In genomic region chr16:30010817-30011504, GRCh38 we compare ENCODE assay signal across 8 cellular contexts. TPM values are rescaled to one million over a fixed set of nuclear protein-coding genes. Genes with fewer than 3 reads are reported as not detected.
DNase-seq lines count a peak whose midpoint lies in the region; ATAC-seq, FAIRE-seq and TF ChIP-seq lines count a peak whose summit lies in the region.

Gene DOC2A (minus strand): TSS chr16:30011027. CDS start chr16:30010222, 805 bp downstream.

- TF ChIP-seq EP300 in K562 (IDR thresholded peaks at IDR 0.05; ENCODE audit: low read length) = no peak

- FAIRE-seq in K562 (lab: Jason Lieb, UNC) = no peak

- DNase-seq in NCI-H2081 (lab: John Stamatoyannopoulos, UW) = peak; percentile 35 to 39
- no peak for DNase-seq in NCI-H2081 treated with DMSO at 0.1 percent for 48 hours (lab: John Stamatoyannopoulos, UW)
- DNase-seq in NCI-H69 (lab: John Stamatoyannopoulos, UW) = peak; percentile 86
- DNase-seq in K562 (ENCODE audit: extremely low read depth in 1 of 4, low spot score in 3 of 4) = peak in 2 of 4 experiments; percentile 68 to 74
- peak; percentile 10 for DNase-seq in mesenchymal stem cell

- H2BK120ac ChIP-seq in mesenchymal stem cell (ENCODE audit: low read depth, low read length) = no peak within 1 kb of the TSS

- H3K4me2 ChIP-seq in K562 (ENCODE audit: insufficient read depth, low read length) (peak within 1 kb of the TSS; percentile 32; the same call in 1 of the 2 replicates), mesenchymal stem cell (ENCODE audit: low read length, poor library complexity, severe bottlenecking) (peak within 1 kb of the TSS; percentile 90)

- peak within 1 kb of the TSS in 1 of 2 experiments; percentile 61 for H3K18ac ChIP-seq in mesenchymal stem cell (ENCODE audit: low read depth in 1 of 2, low read length in 2 of 2)

- H3K36me3 ChIP-seq in K562 (ENCODE audit: control insufficient read depth, insufficient read depth, low read length) (no peaks in the 10 kb centered on the region), mesenchymal stem cell (ENCODE audit: control insufficient read depth in 1 of 2, insufficient read depth in 2 of 2, low read depth in 1 of 2, low read length in 2 of 2) (peaks cover 0 to 11% of the 10 kb centered on the region in 2 experiments), urinary bladder (ENCODE audit: insufficient read depth) (no peaks in the 10 kb centered on the region)

- H2BK12ac ChIP-seq in mesenchymal stem cell (ENCODE audit: low read length in 2 of 2) = no peak within 1 kb of the TSS

- H3K9me1 ChIP-seq in K562 (ENCODE audit: control insufficient read depth, insufficient read depth, low read length) = no peaks in the 10 kb centered on the region

- peak; percentile 70 for ATAC-seq in K562
- no peak for ATAC-seq in HG02840 (IDR thresholded peaks at IDR 0.05; ENCODE audit: low FRiP score, unreplicated experiment)
- ATAC-seq in HG03196 (IDR thresholded peaks at IDR 0.05; ENCODE audit: unreplicated experiment) = no peak

- H3K4ac ChIP-seq in mesenchymal stem cell (ENCODE audit: low read depth in 1 of 2, low read length in 2 of 2) = no peak within 1 kb of the TSS

- no peak within 1 kb of the TSS for H3K14ac ChIP-seq in mesenchymal stem cell (ENCODE audit: low read length in 2 of 2)

- H2AK5ac ChIP-seq in mesenchymal stem cell (ENCODE audit: low read length, severe bottlenecking) = no peak within 1 kb of the TSS

- CTCF ChIA-PET in K562 (lab: Yijun Ruan, JAX; ENCODE audit: low intra/inter-chr PET ratio) = no interaction called here

- H2AFZ ChIP-seq in K562 (ENCODE audit: low read depth, low read length) (peak within 1 kb of the TSS; percentile 51; the same call in 1 of the 2 replicates), mesenchymal stem cell (ENCODE audit: low read depth, low read length) (no peak within 1 kb of the TSS)

- TF ChIP-seq POLR2A in K562 (conservative IDR thresholded peaks at IDR 0.05) = no peak

- no peaks in the 10 kb centered on the region for H3K79me2 ChIP-seq in K562 (ENCODE audit: control insufficient read depth, insufficient read depth, low read length)

- no peaks in the 10 kb centered on the region for H3K9me3 ChIP-seq in K562 (replicated peaks; ENCODE audit: control insufficient read depth, insufficient read depth, low read depth, low read length)
- no peaks in the 10 kb centered on the region for H3K9me3 ChIP-seq in mesenchymal stem cell (ENCODE audit: control insufficient read depth, low read length)

- H3K27ac ChIP-seq in K562 (ENCODE audit: extremely low read depth, low read depth, low read length) (no peak within 1 kb of the TSS), mesenchymal stem cell (ENCODE audit: low read length, poor library complexity, severe bottlenecking) (no peak within 1 kb of the TSS), urinary bladder (ENCODE audit: low read depth) (no peak within 1 kb of the TSS)

- H4K8ac ChIP-seq in mesenchymal stem cell (ENCODE audit: low read length) = no peak within 1 kb of the TSS

- in situ Hi-C loops in K562 (cut with MboI) = no loop called here

- H3K79me1 ChIP-seq in mesenchymal stem cell (replicated peaks; ENCODE audit: low read length, poor library complexity, severe bottlenecking) = no peaks in the 10 kb centered on the region

- peak within 1 kb of the TSS in 1 of 2 experiments; percentile 82; a peak in 2 of 4 replicates for H3K9ac ChIP-seq in K562 (ENCODE audit: insufficient read depth in 1 of 2, low read depth in 2 of 2, low read length in 2 of 2)
- no peak within 1 kb of the TSS for H3K9ac ChIP-seq in mesenchymal stem cell (ENCODE audit: low read length)

- TF ChIP-seq RAD21 in K562 (CRISPR knock-in tag; conservative IDR thresholded peaks at IDR 0.05 in 1 of 2, IDR thresholded peaks at IDR 0.05 in 1 of 2) = no peak

- BruUV-seq in K562 (replicated peaks; lab: Mats Ljungman, UMichigan) = no TSS peak

- H2BK5ac ChIP-seq in mesenchymal stem cell (ENCODE audit: low read depth, low read length, poor library complexity, severe bottlenecking) = no peak within 1 kb of the TSS

- H4K91ac ChIP-seq in mesenchymal stem cell (ENCODE audit: low read length) = no peak within 1 kb of the TSS

- peaks cover 0 to 9% of the 10 kb centered on the region in 2 experiments; a peak in 3 of 5 replicates for H3K27me3 ChIP-seq in K562 (ENCODE audit: control insufficient read depth in 2 of 2, insufficient read depth in 2 of 2, low read length in 2 of 2)
- peaks cover 33 to 44% of the 10 kb centered on the region in 2 experiments for H3K27me3 ChIP-seq in mesenchymal stem cell (ENCODE audit: control insufficient read depth in 1 of 2, insufficient read depth in 1 of 2, low read length in 2 of 2)

- no peak for TF ChIP-seq CTCF in K562 (IDR thresholded peaks at IDR 0.05 in 2 of 3, conservative IDR thresholded peaks at IDR 0.05 in 1 of 3; ENCODE audit: insufficient read depth in 2 of 3, low read depth in 1 of 3, low read length in 3 of 3)

- intact Hi-C loops in K562 (cut with micrococcal nuclease) = no loop called here

- H4K20me1 ChIP-seq in K562 (replicated peaks; ENCODE audit: control insufficient read depth, insufficient read depth, low read length) = no peaks in the 10 kb centered on the region; the same call in 1 of the 2 replicates

- H2BK15ac ChIP-seq in mesenchymal stem cell (ENCODE audit: low read depth, poor library complexity, severe bottlenecking) = no peak within 1 kb of the TSS

- peak within 1 kb of the TSS in 1 of 2 experiments; percentile 94 for H3K23ac ChIP-seq in mesenchymal stem cell (ENCODE audit: low read length in 2 of 2)

- POLR2A ChIA-PET in K562 (lab: Yijun Ruan, JAX) = no interaction called here

- 3% methylated on average over 39 of the region's 84 CpGs for WGBS in K562 (ENCODE audit: insufficient coverage, low coverage, missing lambda C conversion rate)
- WGBS in mesenchymal stem cell = 1% methylated on average over 48 of the region's 84 CpGs
- under 1% methylated on average over 79 of the region's 84 CpGs for WGBS in urinary bladder

- H3K4me3 ChIP-seq in K562 (peak within 1 kb of the TSS; percentile 27), mesenchymal stem cell (ENCODE audit: insufficient read depth in 1 of 2, low read depth in 1 of 2, low read length in 2 of 2) (peak within 1 kb of the TSS; percentile 55), urinary bladder (ENCODE audit: low read depth, low read length) (peak within 1 kb of the TSS; percentile 43)

- H3K4me1 ChIP-seq in K562 (replicated peaks in 1 of 2; ENCODE audit: control insufficient read depth in 2 of 2, insufficient read depth in 2 of 2, low read length in 2 of 2) (peaks cover 0 to 51% of the 10 kb centered on the region in 2 experiments; a peak in 2 of 5 replicates), mesenchymal stem cell (ENCODE audit: control insufficient read depth, insufficient read depth, low read depth, low read length) (peaks cover 19% of the 10 kb centered on the region), urinary bladder (ENCODE audit: insufficient read depth) (no peaks in the 10 kb centered on the region)

TF ChIP-seq in K562, 482 proteins besides CTCF, POLR2A, EP300 and RAD21 (continues in another document):
- TF ChIP-seq CREB1 (IDR thresholded peaks at IDR 0.05) (no peak), CREB1 (CRISPR knock-in tag; IDR thresholded peaks at IDR 0.05) (no peak), TEAD1 (CRISPR knock-in tag; IDR thresholded peaks at IDR 0.05) (no peak), ZNF311 (CRISPR knock-in tag; IDR thresholded peaks at IDR 0.05) (no peak), UBTF (IDR thresholded peaks at IDR 0.05; ENCODE audit: borderline replicate concordance in 1 of 2, low read depth in 2 of 2, low read length in 2 of 2) (no peak)

RNA-seq across cellular contexts. Expression of gene DOC2A, which starts in this region (rescaled TPM):
- 1.4 and 2.0 TPM in 2 replicates for total RNA-seq in K562 (2011; cell fraction: chromatin; rRNA removed; ENCODE audit: low replicate concordance)
- 0.79 and 1.2 TPM in 2 replicates for total RNA-seq in K562 (2011; cell fraction: nucleolus; rRNA removed)
- 0.44 and 0.99 TPM in 2 replicates for total RNA-seq in K562 (2011; cell fraction: nucleoplasm; rRNA removed)
- total RNA-seq in K562 (2014; rRNA removed) (not detected in 2 replicates), K562 (2014; rRNA removed; fragmentation: Illumina TruSeq; extraction: Trizol) (0.07 and 0.22 TPM in 2 replicates), K562 (2015; rRNA removed; fragmentation: Illumina TruSeq; extraction: Trizol) (0.11 and 0.29 TPM in 2 replicates), K562 (2021) (0.38 and 0.47 TPM in 2 replicates), urinary bladder (0.32 TPM)
- polyA plus RNA-seq in K562 (2011; rRNA removed) (0.31 and 0.79 TPM in 2 replicates), K562 (2014; fragmentation: Illumina TruSeq; extraction: Trizol) (0.21 and 0.27 TPM in 2 replicates), K562 (2014; fragmentation: Nextera tagmentation; extraction: Ambion mirVana) (under 1 TPM; 0.03 to 0.23 TPM), K562 (2014; rRNA removed) (0.36 and 2.6 TPM in 2 replicates), urinary bladder (0.53 TPM)
- polyA plus RNA-seq in K562 (2011; cell fraction: cytosol; rRNA removed) = 0.55 and 1.5 TPM in 2 replicates
- 3.4 and 4.3 TPM in 2 replicates for polyA plus RNA-seq in K562 (2011; cell fraction: nucleus; rRNA removed)
- polyA plus RNA-seq in K562 (2012) = 0.70 and 0.80 TPM in 2 replicates
- polyA minus RNA-seq in K562 (2011; rRNA and poly(A)+ RNA removed) = 0.51 TPM in 1 of 2 replicates, not detected in the other
- polyA minus RNA-seq in K562 (2011; cell fraction: cytosol; rRNA and poly(A)+ RNA removed) = not detected in 2 replicates
- 0.13 and 0.67 TPM in 2 replicates for polyA minus RNA-seq in K562 (2011; cell fraction: nucleus; rRNA and poly(A)+ RNA removed)
- 0.22 TPM for polyA plus RNA-seq in mesenchymal stem cell (2013, experiment 1 of 2)
- 0.25 TPM for polyA plus RNA-seq in mesenchymal stem cell (2013, experiment 2 of 2)
